1 cellular context compared by ENCODE assay signal in genomic region chr12:111597731-111598636, GRCh38.
TF ChIP-seq lines count a peak whose summit lies in the region.

No MANE protein-coding gene starts in this region.

TF ChIP-seq in K562, 482 proteins besides CTCF, POLR2A, EP300 and RAD21 (continued from another document and continues in another):
- TF ChIP-seq ZNF511 (CRISPR knock-in tag; IDR thresholded peaks at IDR 0.05) (no peak), JUN (IDR thresholded peaks at IDR 0.05; ENCODE audit: borderline replicate concordance, low read depth, low read length) (no peak), JUN (CRISPR knock-in tag; IDR thresholded peaks at IDR 0.05; ENCODE audit: borderline replicate concordance) (no peak), BACH1 (tag; IDR thresholded peaks at IDR 0.05) (no peak), ZNF518B (CRISPR knock-in tag; IDR thresholded peaks at IDR 0.05) (no peak), TOE1 (IDR thresholded peaks at IDR 0.05; ENCODE audit: borderline replicate concordance) (no peak; the same call in none of the 2 replicates), TOE1 (CRISPR knock-in tag; IDR thresholded peaks at IDR 0.05; ENCODE audit: borderline replicate concordance, low read depth) (no peak), ZNF445 (CRISPR knock-in tag; IDR thresholded peaks at IDR 0.05; ENCODE audit: low read depth) (no peak), GMEB1 (CRISPR knock-in tag; IDR thresholded peaks at IDR 0.05) (no peak), FOXK2 (conservative IDR thresholded peaks at IDR 0.05 in 1 of 2, IDR thresholded peaks at IDR 0.05 in 1 of 2; ENCODE audit: low read depth in 2 of 2) (no peak), SAFB (IDR thresholded peaks at IDR 0.05; ENCODE audit: borderline replicate concordance, low read depth, low read length) (peak; percentile 69; the same call in 1 of the 2 replicates), ZNF124 (CRISPR knock-in tag; IDR thresholded peaks at IDR 0.05) (no peak), BRCA1 (IDR thresholded peaks at IDR 0.05) (no peak), BRCA1 (CRISPR knock-in tag; IDR thresholded peaks at IDR 0.05) (no peak), SMARCA4 (IDR thresholded peaks at IDR 0.05) (no peak; the same call in 1 of the 2 replicates), SREBF1 (IDR thresholded peaks at IDR 0.05; ENCODE audit: borderline replicate concordance, low read depth, low read length) (no peak), U2AF2 (optimal IDR thresholded peaks at IDR 0.05; ENCODE audit: low read depth, low read length) (no peak), TFAP4 (CRISPR knock-in tag; IDR thresholded peaks at IDR 0.05; ENCODE audit: borderline replicate concordance) (peak; percentile 61), ZNF24 (IDR thresholded peaks at IDR 0.05) (no peak), EP400 (IDR thresholded peaks at IDR 0.05) (peak; percentile 78), DLX4 (CRISPR knock-in tag; IDR thresholded peaks at IDR 0.05) (no peak), TCFL5 (CRISPR knock-in tag; conservative IDR thresholded peaks at IDR 0.05) (no peak), MTA3 (IDR thresholded peaks at IDR 0.05; ENCODE audit: borderline replicate concordance) (0 out of 2 replicates have a peak, but pooled peaks have one; percentile 15), HMG20A (CRISPR knock-in tag; conservative IDR thresholded peaks at IDR 0.05) (no peak), PHF20 (IDR thresholded peaks at IDR 0.05; ENCODE audit: partially characterized antibody) (no peak), RCOR1 (IDR thresholded peaks at IDR 0.05; ENCODE audit: borderline replicate concordance in 1 of 2, low read depth in 2 of 2, low read length in 2 of 2) (no peak), ZNF41 (CRISPR knock-in tag; conservative IDR thresholded peaks at IDR 0.05) (no peak), MLLT1 (IDR thresholded peaks at IDR 0.05) (0 out of 4 replicates have a peak, but pooled peaks of 1 of the 2 experiments have one; percentile 13), TCF7 (IDR thresholded peaks at IDR 0.05; ENCODE audit: borderline replicate concordance) (no peak), MAX (CRISPR knock-in tag; IDR thresholded peaks at IDR 0.05) (peak; percentile 74), RBM39 (optimal IDR thresholded peaks at IDR 0.05; ENCODE audit: low read depth, low read length) (no peak), RERE (CRISPR knock-in tag; IDR thresholded peaks at IDR 0.05; ENCODE audit: borderline replicate concordance) (no peak), COPS2 (conservative IDR thresholded peaks at IDR 0.05) (no peak), SMARCC2 (IDR thresholded peaks at IDR 0.05; ENCODE audit: low read depth) (no peak), TFE3 (CRISPR knock-in tag; IDR thresholded peaks at IDR 0.05) (no peak), ZHX1 (conservative IDR thresholded peaks at IDR 0.05; ENCODE audit: low read length) (no peak), HDAC6 (IDR thresholded peaks at IDR 0.05; ENCODE audit: low read depth, low read length) (no peak), ARHGAP35 (IDR thresholded peaks at IDR 0.05; ENCODE audit: partially characterized antibody) (no peak), FOS (IDR thresholded peaks at IDR 0.05; ENCODE audit: extremely low read depth, insufficient read length) (no peak), NUFIP1 (IDR thresholded peaks at IDR 0.05; ENCODE audit: partially characterized antibody) (no peak), PHTF2 (CRISPR knock-in tag; IDR thresholded peaks at IDR 0.05) (no peak), SIRT6 (IDR thresholded peaks at IDR 0.05; ENCODE audit: low read depth, low read length) (no peak), KLF10 (CRISPR knock-in tag; IDR thresholded peaks at IDR 0.05) (no peak), POLR2B (IDR thresholded peaks at IDR 0.05; ENCODE audit: low read depth, partially characterized antibody) (no peak), GABPB2 (CRISPR knock-in tag; conservative IDR thresholded peaks at IDR 0.05) (no peak), ZNF431 (CRISPR knock-in tag; IDR thresholded peaks at IDR 0.05) (peak; percentile 19; the same call in 1 of the 2 replicates), HNRNPUL1 (IDR thresholded peaks at IDR 0.05; ENCODE audit: low read length) (no peak), HNRNPL (IDR thresholded peaks at IDR 0.05; ENCODE audit: low read depth, low read length) (no peak), ZNF217 (CRISPR knock-in tag; IDR thresholded peaks at IDR 0.05) (no peak), KLF6 (CRISPR knock-in tag; IDR thresholded peaks at IDR 0.05; ENCODE audit: borderline replicate concordance) (no peak)
